30 cellular contexts compared by ENCODE assay signal in the genomic region with DNA sequence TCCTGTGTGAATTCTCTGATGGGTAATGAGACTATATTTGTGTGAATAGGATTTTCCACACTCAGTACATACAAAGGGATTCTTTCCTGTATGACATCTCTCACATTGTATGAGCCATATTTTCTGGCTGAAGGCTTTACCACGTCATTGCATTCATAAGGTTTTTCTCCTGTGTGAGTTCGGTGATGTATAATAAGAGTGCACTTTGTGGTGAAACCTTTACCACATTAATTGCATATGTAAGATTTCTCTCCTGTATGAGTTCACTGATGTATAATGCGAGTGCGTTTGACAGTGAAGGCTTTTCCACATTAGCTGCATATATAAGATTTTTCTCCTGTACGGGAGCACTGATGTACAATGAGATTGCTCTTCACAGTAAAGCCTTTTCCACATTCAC.
"Had no signal": no experiment of that assay in that cellular context is flagged by ENCODE, and none has a peak within 500 bp of the region (broad histone marks: within the 10 kb centered on the region; RNA-seq: fewer than 3 reads in every experiment).

No MANE protein-coding gene starts in this region.

- H3K4me1 ChIP-seq: ascending aorta, heart right ventricle had no signal

- H3K27me3 Mint-ChIP-seq: activated CD4-positive, alpha-beta memory T cell treated with anti-CD3 and anti-CD28 coated beads, Interleukin-2, amount 10 ng/mL, durations not matched to agents 7 days and 5 days; activated CD4-positive, alpha-beta T cell treated with anti-CD3 and anti-CD28 coated beads, Interleukin-2, amount 10 ng/mL, durations not matched to agents 7 days and 5 days; activated naive CD4-positive, alpha-beta T cell treated with anti-CD3 and anti-CD28 coated beads, Interleukin-2, amount 10 ng/mL, durations not matched to agents 7 days and 5 days; activated naive CD8-positive, alpha-beta T cell treated with anti-CD3 and anti-CD28 coated beads, Interleukin-2, amount 10 ng/mL, durations not matched to agents 7 days and 5 days; activated T-cell treated with anti-CD3 and anti-CD28 coated beads, Interleukin-2, amount 50 U/mL, for 24 hours; central memory CD8-positive, alpha-beta T cell; dendritic cell treated with granulocyte-macrophage colony-stimulating factor and Interleukin-4, amounts not matched to agents 40 ng/mL and 50 ng/mL, for 4 days had no signal

- H3K9me3 ChIP-seq: ascending aorta, heart right ventricle had no signal

- H3K9me3 Mint-ChIP-seq: endodermal cell had no signal

- DNase-seq: activated CD4-positive, alpha-beta memory T cell treated with anti-CD3 and anti-CD28 coated beads, Interleukin-2, amount 10 ng/mL, durations not matched to agents 7 days and 5 days; activated CD4-positive, alpha-beta T cell treated with anti-CD3 and anti-CD28 coated beads for 1 hour; activated CD4-positive, alpha-beta T cell treated with anti-CD3 and anti-CD28 coated beads for 4 hours; activated CD4-positive, alpha-beta T cell treated with anti-CD3 and anti-CD28 coated beads, Interleukin-2, amount 10 ng/mL, durations not matched to agents 7 days and 5 days; activated CD4-positive, alpha-beta T cell treated with anti-CD3 and anti-CD28 coated beads, Interleukin-2, amount 50 U/mL, for 4 hours; activated CD4-positive, CD25-positive, alpha-beta regulatory T cell; activated CD8-positive, alpha-beta memory T cell treated with anti-CD3 and anti-CD28 coated beads, Interleukin-2, amount 50 U/mL, for 48 hours; activated gamma-delta T cell; activated naive CD4-positive, alpha-beta T cell; activated naive CD4-positive, alpha-beta T cell treated with anti-CD3 and anti-CD28 coated beads, Interleukin-2, amount 10 ng/mL, durations not matched to agents 7 days and 5 days; activated naive CD8-positive, alpha-beta T cell treated with anti-CD3 and anti-CD28 coated beads, Interleukin-2, amount 10 ng/mL, durations not matched to agents 7 days and 5 days; activated T-cell treated with anti-CD3 and anti-CD28 coated beads for 4 hours; activated T-cell treated with anti-CD3 and anti-CD28 coated beads, Interleukin-2, amount 50 U/mL, for 24 hours; activated T-cell treated with anti-CD3 and anti-CD28 coated beads, Interleukin-2, amount 50 U/mL, for 72 hours; brain microvascular endothelial cell; dorsolateral prefrontal cortex; effector memory CD4-positive, alpha-beta T cell; endodermal cell; foreskin fibroblast; heart right ventricle; SW 1271; T-helper 2 cell had no signal

- H3K27me3 ChIP-seq: ascending aorta, brain microvascular endothelial cell, dorsolateral prefrontal cortex, heart right ventricle had no signal

- H3K4me1 Mint-ChIP-seq: activated CD4-positive, alpha-beta memory T cell treated with anti-CD3 and anti-CD28 coated beads, Interleukin-2, amount 10 ng/mL, durations not matched to agents 7 days and 5 days; activated CD4-positive, alpha-beta T cell treated with anti-CD3 and anti-CD28 coated beads, Interleukin-2, amount 10 ng/mL, durations not matched to agents 7 days and 5 days; activated naive CD4-positive, alpha-beta T cell treated with anti-CD3 and anti-CD28 coated beads, Interleukin-2, amount 10 ng/mL, durations not matched to agents 7 days and 5 days; activated naive CD8-positive, alpha-beta T cell treated with anti-CD3 and anti-CD28 coated beads, Interleukin-2, amount 10 ng/mL, durations not matched to agents 7 days and 5 days; central memory CD8-positive, alpha-beta T cell had no signal

- H3K27ac Mint-ChIP-seq: activated CD4-positive, alpha-beta memory T cell treated with anti-CD3 and anti-CD28 coated beads, Interleukin-2, amount 10 ng/mL, durations not matched to agents 7 days and 5 days; activated CD4-positive, alpha-beta T cell treated with anti-CD3 and anti-CD28 coated beads, Interleukin-2, amount 10 ng/mL, durations not matched to agents 7 days and 5 days; activated naive CD4-positive, alpha-beta T cell treated with anti-CD3 and anti-CD28 coated beads, Interleukin-2, amount 10 ng/mL, durations not matched to agents 7 days and 5 days; activated naive CD4-positive, alpha-beta T cell treated with anti-CD3 and anti-CD28 coated beads, Interleukin-2, amount 50 U/mL, for 72 hours; activated naive CD8-positive, alpha-beta T cell treated with anti-CD3 and anti-CD28 coated beads, Interleukin-2, amount 10 ng/mL, durations not matched to agents 7 days and 5 days; activated T-cell treated with anti-CD3 and anti-CD28 coated beads, Interleukin-2, amount 50 U/mL, for 24 hours; activated T-cell treated with anti-CD3 and anti-CD28 coated beads, Interleukin-2, amount 50 U/mL, for 72 hours; dendritic cell treated with granulocyte-macrophage colony-stimulating factor and Interleukin-4, amounts not matched to agents 40 ng/mL and 50 ng/mL, for 4 days; endodermal cell had no signal

- H3K36me3 Mint-ChIP-seq: activated naive CD4-positive, alpha-beta T cell treated with anti-CD3 and anti-CD28 coated beads, Interleukin-2, amount 10 ng/mL, durations not matched to agents 7 days and 5 days; activated naive CD8-positive, alpha-beta T cell treated with anti-CD3 and anti-CD28 coated beads, Interleukin-2, amount 10 ng/mL, durations not matched to agents 7 days and 5 days had no signal

- H3K27ac ChIP-seq: ascending aorta, brain microvascular endothelial cell, coronary artery, dorsolateral prefrontal cortex, heart right ventricle had no signal

- H3K4me3 Mint-ChIP-seq: activated CD4-positive, alpha-beta memory T cell treated with anti-CD3 and anti-CD28 coated beads, Interleukin-2, amount 10 ng/mL, durations not matched to agents 7 days and 5 days; activated CD4-positive, alpha-beta T cell treated with anti-CD3 and anti-CD28 coated beads, Interleukin-2, amount 10 ng/mL, durations not matched to agents 7 days and 5 days; activated naive CD4-positive, alpha-beta T cell treated with anti-CD3 and anti-CD28 coated beads, Interleukin-2, amount 10 ng/mL, durations not matched to agents 7 days and 5 days; activated naive CD8-positive, alpha-beta T cell treated with anti-CD3 and anti-CD28 coated beads, Interleukin-2, amount 10 ng/mL, durations not matched to agents 7 days and 5 days; activated T-cell treated with anti-CD3 and anti-CD28 coated beads, Interleukin-2, amount 50 U/mL, for 24 hours; activated T-cell treated with anti-CD3 and anti-CD28 coated beads, Interleukin-2, amount 50 U/mL, for 72 hours; central memory CD8-positive, alpha-beta T cell; dendritic cell treated with granulocyte-macrophage colony-stimulating factor and Interleukin-4, amounts not matched to agents 40 ng/mL and 50 ng/mL, for 4 days; endodermal cell had no signal

- ATAC-seq: activated T-cell treated with anti-CD3 and anti-CD28 coated beads, Interleukin-2, amount 50 U/mL, for 72 hours; esophagus mucosa; heart right ventricle had no signal

- FAIRE-seq: bronchial epithelial cell, frontal cortex had no signal

- H3K36me3 ChIP-seq: ascending aorta, brain microvascular endothelial cell, heart right ventricle had no signal

- H3K4me3 ChIP-seq: ascending aorta, coronary artery, dorsolateral prefrontal cortex, heart right ventricle had no signal
